12 cellular contexts compared by ENCODE assay signal in the genomic region with DNA sequence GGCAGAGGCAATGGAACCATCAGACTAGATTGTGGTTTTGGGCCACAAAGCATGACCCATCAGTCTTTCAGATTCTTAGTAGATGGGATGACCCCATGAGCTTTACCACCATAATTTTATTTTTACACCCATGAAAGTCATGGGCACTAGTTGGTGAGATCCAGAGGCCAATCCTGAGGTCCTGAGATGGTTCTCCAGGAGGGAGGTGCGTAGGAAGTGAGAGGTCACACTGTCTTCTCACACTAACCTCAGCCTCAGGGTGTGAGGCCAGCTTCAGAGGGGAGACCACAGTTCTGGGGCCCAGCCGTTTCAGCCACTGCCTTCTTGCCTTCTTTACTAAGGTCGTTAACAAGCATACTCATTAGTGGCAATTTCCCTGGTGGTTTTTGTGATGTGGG.
DNase-seq lines count a peak whose midpoint lies in the region; ATAC-seq and TF ChIP-seq lines count a peak whose summit lies in the region.
"Had no signal": no experiment of that assay in that cellular context is flagged by ENCODE, and none has a peak within 500 bp of the region (broad histone marks: within the 10 kb centered on the region; RNA-seq: fewer than 3 reads in every experiment).

No MANE protein-coding gene starts in this region.

- CTCF ChIA-PET in CD4-positive, alpha-beta T cell (lab: Charles Lee) = no interaction called here
- CTCF ChIA-PET in GM10248 (lab: Yijun Ruan, JAX) = interaction anchor here (1.0 to 8.3 kb wide), 7 partner anchors 9 to 44 kb away, joined by 3 to 95 read pairs (median 8); no protein-coding TSS in a partner anchor

- POLR2A ChIA-PET in CD4-positive, alpha-beta T cell (lab: Charles Lee) = interaction anchor here (0.8 to 1.6 kb wide), 3 partner anchors 10 to 24 kb away, joined by 3 to 6 read pairs (median 5); no protein-coding TSS in a partner anchor
- POLR2A ChIA-PET in GM10248 (lab: Yijun Ruan, JAX) = interaction anchor here (1.2 to 2.1 kb wide), 3 partner anchors 14 to 23 kb away, joined by 5 to 6 read pairs (median 6); no protein-coding TSS in a partner anchor

- H3K36me3 Mint-ChIP-seq in CD4-positive, alpha-beta T cell (ENCODE audit: low read depth) = no peaks in the 10 kb centered on the region
- H3K36me3 Mint-ChIP-seq in activated T-cell treated with anti-CD3 and anti-CD28 coated beads, Interleukin-2, amount 50 U/mL, for 72 hours (ENCODE audit: insufficient read depth in 2 of 2) = peaks cover 9% of the 10 kb centered on the region in 2 donors
- H3K36me3 Mint-ChIP-seq: CD14-positive monocyte had no signal

- in situ Hi-C loops in GM18951 (cut with MboI; ENCODE audit: low sequenced_read_pairs, unreplicated experiment) = no loop called here

- H3K9me3 ChIP-seq in CD4-positive, alpha-beta T cell (ENCODE audit: control insufficient read depth, low read length) = no peaks in the 10 kb centered on the region
- H3K9me3 ChIP-seq: tibial artery had no signal

- no peak for ATAC-seq in CD4-positive, alpha-beta T cell (ENCODE audit: poor library complexity)
- ATAC-seq in HG03025 (IDR thresholded peaks at IDR 0.05; ENCODE audit: low FRiP score, unreplicated experiment) (peak; percentile 26), omental fat pad (ENCODE audit: low FRiP score) (no peak), SK-N-SH treated with all-trans-retinoic acid at 6 μM for 48 hours (no peak)
- ATAC-seq in activated T-cell treated with anti-CD3 and anti-CD28 coated beads, Interleukin-2, amount 50 U/mL, for 72 hours (replicated peaks in 1 of 2) = peak; percentile 21

- DNase-seq in CD4-positive, alpha-beta T cell = no peak
- DNase-seq in activated T-cell treated with anti-CD3 and anti-CD28 coated beads, Interleukin-2, amount 50 U/mL, for 72 hours = peak in 1 of 2 donors; percentile 45
- DNase-seq in GM10248 (ENCODE audit: extremely low spot score) (no peak), omental fat pad (ENCODE audit: low spot score) (no peak), GM19240 (ENCODE audit: insufficient read length, low spot score) (no peak)
- DNase-seq: PC-9, tibial artery had no signal

- H3K27ac ChIP-seq in CD4-positive, alpha-beta T cell (ENCODE audit: low read depth, low read length) = no peak overlapping the region
- H3K27ac ChIP-seq: PC-9, tibial artery, VCaP had no signal

- intact Hi-C loops in CD4-positive, alpha-beta T cell (cut with DNase I, micrococcal nuclease) = no loop called here

- no peaks in the 10 kb centered on the region for H3K27me3 Mint-ChIP-seq in CD4-positive, alpha-beta T cell
- H3K27me3 Mint-ChIP-seq in activated T-cell treated with anti-CD3 and anti-CD28 coated beads, Interleukin-2, amount 50 U/mL, for 72 hours (ENCODE audit: low read depth) = no peaks in the 10 kb centered on the region

- no peak for TF ChIP-seq CTCF in CD4-positive, alpha-beta T cell (IDR thresholded peaks at IDR 0.05)
- TF ChIP-seq CTCF in GM10248 (IDR thresholded peaks at IDR 0.05; ENCODE audit: control extremely low read depth, extremely low read depth, low read depth, missing control alignments) (no peak), omental fat pad (IDR thresholded peaks at IDR 0.05) (no peak)

- peaks cover 34% of the 10 kb centered on the region for H3K4me1 Mint-ChIP-seq in CD4-positive, alpha-beta T cell (ENCODE audit: low read depth)
- peaks cover 81% of the 10 kb centered on the region for H3K4me1 Mint-ChIP-seq in activated T-cell treated with anti-CD3 and anti-CD28 coated beads, Interleukin-2, amount 50 U/mL, for 72 hours (ENCODE audit: low read depth)

- peak; percentile 32 for TF ChIP-seq POLR2A in GM18951 (IDR thresholded peaks at IDR 0.05; ENCODE audit: extremely low read depth, insufficient read depth, insufficient read length)

- no peaks in the 10 kb centered on the region for H3K9me3 Mint-ChIP-seq in CD4-positive, alpha-beta T cell
- H3K9me3 Mint-ChIP-seq in activated T-cell treated with anti-CD3 and anti-CD28 coated beads, Interleukin-2, amount 50 U/mL, for 72 hours = peaks cover 2 to 5% of the 10 kb centered on the region in 2 donors

- peak overlapping the region; percentile 41 for H3K27ac Mint-ChIP-seq in CD4-positive, alpha-beta T cell
- H3K27ac Mint-ChIP-seq in activated T-cell treated with anti-CD3 and anti-CD28 coated beads, Interleukin-2, amount 50 U/mL, for 72 hours = peak overlapping the region; percentile 95

- H3K4me3 Mint-ChIP-seq in CD4-positive, alpha-beta T cell = no peak overlapping the region
- peak overlapping the region; percentile 50 to 77 for H3K4me3 Mint-ChIP-seq in activated T-cell treated with anti-CD3 and anti-CD28 coated beads, Interleukin-2, amount 50 U/mL, for 72 hours
- H3K4me3 Mint-ChIP-seq: CD14-positive monocyte had no signal

- H3K27me3 ChIP-seq in CD4-positive, alpha-beta T cell (ENCODE audit: control insufficient read depth, insufficient read depth, low read length) = no peaks in the 10 kb centered on the region
- H3K27me3 ChIP-seq: tibial artery had no signal

TF ChIP-seq in SK-N-SH treated with all-trans-retinoic acid at 6 μM for 48 hours, 23 proteins besides CTCF, POLR2A, EP300 and RAD21 (continues in another document):
- TF ChIP-seq TCF4 (CRISPR knock-in tag; IDR thresholded peaks at IDR 0.05; ENCODE audit: borderline replicate concordance) (no peak), ZNF70 (CRISPR knock-in tag; IDR thresholded peaks at IDR 0.05) (no peak), OSR1 (CRISPR knock-in tag; IDR thresholded peaks at IDR 0.05) (no peak), TOX (CRISPR knock-in tag; IDR thresholded peaks at IDR 0.05; ENCODE audit: borderline replicate concordance) (no peak), GLIS3 (CRISPR knock-in tag; IDR thresholded peaks at IDR 0.05) (no peak), ESRRG (CRISPR knock-in tag; IDR thresholded peaks at IDR 0.05) (no peak), ZFP30 (CRISPR knock-in tag; IDR thresholded peaks at IDR 0.05) (no peak), ZFP3 (CRISPR knock-in tag; IDR thresholded peaks at IDR 0.05) (no peak)
- TF ChIP-seq, protein P1, sequence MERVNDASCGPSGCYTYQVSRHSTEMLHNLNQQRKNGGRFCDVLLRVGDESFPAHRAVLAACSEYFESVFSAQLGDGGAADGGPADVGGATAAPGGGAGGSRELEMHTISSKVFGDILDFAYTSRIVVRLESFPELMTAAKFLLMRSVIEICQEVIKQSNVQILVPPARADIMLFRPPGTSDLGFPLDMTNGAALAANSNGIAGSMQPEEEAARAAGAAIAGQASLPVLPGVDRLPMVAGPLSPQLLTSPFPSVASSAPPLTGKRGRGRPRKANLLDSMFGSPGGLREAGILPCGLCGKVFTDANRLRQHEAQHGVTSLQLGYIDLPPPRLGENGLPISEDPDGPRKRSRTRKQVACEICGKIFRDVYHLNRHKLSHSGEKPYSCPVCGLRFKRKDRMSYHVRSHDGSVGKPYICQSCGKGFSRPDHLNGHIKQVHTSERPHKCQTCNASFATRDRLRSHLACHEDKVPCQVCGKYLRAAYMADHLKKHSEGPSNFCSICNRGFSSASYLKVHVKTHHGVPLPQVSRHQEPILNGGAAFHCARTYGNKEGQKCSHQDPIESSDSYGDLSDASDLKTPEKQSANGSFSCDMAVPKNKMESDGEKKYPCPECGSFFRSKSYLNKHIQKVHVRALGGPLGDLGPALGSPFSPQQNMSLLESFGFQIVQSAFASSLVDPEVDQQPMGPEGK (CRISPR knock-in tag; IDR thresholded peaks at IDR 0.05; ENCODE audit: borderline replicate concordance) = no peak
- TF ChIP-seq, protein P2, sequence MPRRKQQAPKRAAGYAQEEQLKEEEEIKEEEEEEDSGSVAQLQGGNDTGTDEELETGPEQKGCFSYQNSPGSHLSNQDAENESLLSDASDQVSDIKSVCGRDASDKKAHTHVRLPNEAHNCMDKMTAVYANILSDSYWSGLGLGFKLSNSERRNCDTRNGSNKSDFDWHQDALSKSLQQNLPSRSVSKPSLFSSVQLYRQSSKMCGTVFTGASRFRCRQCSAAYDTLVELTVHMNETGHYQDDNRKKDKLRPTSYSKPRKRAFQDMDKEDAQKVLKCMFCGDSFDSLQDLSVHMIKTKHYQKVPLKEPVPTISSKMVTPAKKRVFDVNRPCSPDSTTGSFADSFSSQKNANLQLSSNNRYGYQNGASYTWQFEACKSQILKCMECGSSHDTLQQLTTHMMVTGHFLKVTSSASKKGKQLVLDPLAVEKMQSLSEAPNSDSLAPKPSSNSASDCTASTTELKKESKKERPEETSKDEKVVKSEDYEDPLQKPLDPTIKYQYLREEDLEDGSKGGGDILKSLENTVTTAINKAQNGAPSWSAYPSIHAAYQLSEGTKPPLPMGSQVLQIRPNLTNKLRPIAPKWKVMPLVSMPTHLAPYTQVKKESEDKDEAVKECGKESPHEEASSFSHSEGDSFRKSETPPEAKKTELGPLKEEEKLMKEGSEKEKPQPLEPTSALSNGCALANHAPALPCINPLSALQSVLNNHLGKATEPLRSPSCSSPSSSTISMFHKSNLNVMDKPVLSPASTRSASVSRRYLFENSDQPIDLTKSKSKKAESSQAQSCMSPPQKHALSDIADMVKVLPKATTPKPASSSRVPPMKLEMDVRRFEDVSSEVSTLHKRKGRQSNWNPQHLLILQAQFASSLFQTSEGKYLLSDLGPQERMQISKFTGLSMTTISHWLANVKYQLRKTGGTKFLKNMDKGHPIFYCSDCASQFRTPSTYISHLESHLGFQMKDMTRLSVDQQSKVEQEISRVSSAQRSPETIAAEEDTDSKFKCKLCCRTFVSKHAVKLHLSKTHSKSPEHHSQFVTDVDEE (CRISPR knock-in tag; IDR thresholded peaks at IDR 0.05) = no peak
- TF ChIP-seq, protein P3, sequence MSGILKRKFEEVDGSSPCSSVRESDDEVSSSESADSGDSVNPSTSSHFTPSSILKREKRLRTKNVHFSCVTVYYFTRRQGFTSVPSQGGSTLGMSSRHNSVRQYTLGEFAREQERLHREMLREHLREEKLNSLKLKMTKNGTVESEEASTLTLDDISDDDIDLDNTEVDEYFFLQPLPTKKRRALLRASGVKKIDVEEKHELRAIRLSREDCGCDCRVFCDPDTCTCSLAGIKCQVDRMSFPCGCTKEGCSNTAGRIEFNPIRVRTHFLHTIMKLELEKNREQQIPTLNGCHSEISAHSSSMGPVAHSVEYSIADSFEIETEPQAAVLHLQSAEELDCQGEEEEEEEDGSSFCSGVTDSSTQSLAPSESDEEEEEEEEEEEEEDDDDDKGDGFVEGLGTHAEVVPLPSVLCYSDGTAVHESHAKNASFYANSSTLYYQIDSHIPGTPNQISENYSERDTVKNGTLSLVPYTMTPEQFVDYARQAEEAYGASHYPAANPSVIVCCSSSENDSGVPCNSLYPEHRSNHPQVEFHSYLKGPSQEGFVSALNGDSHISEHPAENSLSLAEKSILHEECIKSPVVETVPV (CRISPR knock-in tag; IDR thresholded peaks at IDR 0.05) = no peak

Comparison
In these comparisons a context has a peak if more than half of its experiments do, and no peak if none do; other contexts are left out.
1. ATAC-seq: peak in HG03025 (single experiment) and activated T-cell treated with anti-CD3 and anti-CD28 coated beads, Interleukin-2, amount 50 U/mL, for 72 hours (2 of 2); none in CD4-positive, alpha-beta T cell (single experiment), omental fat pad (single experiment) and SK-N-SH treated with all-trans-retinoic acid at 6 μM for 48 hours (single experiment).